13 cellular contexts compared by ENCODE assay signal in the genomic region with DNA sequence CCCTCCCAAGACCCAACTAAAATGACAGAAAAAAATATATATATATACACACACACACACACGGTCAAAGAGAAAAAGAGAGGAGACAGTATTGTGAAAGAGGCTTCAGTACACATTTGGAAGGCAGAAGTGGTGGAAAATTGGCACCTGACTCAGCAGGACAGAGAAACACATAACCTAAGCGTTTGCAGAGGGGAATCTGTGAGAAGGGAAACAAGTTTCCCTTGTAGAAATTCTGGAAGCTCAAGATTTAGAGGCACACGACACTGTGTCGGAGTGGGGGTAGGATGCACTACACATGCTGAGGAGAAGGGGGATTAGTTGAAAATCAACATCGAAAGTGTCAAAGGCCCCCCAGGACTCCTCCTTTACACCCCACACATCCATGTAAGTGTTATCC. TPM values are rescaled to one million over a fixed set of nuclear protein-coding genes. Genes with fewer than 3 reads are reported as not detected.
A peak's percentile ranks its signal among the peaks of the same experiment; 100 is the strongest.
DNase-seq lines count a peak whose midpoint lies in the region; ATAC-seq and TF ChIP-seq lines count a peak whose summit lies in the region.
"Had no signal": no experiment of that assay in that cellular context is flagged by ENCODE, and none has a peak within 500 bp of the region (broad histone marks: within the 10 kb centered on the region; RNA-seq: fewer than 3 reads in every experiment).

No MANE protein-coding gene starts in this region.

- H3K79me2 ChIP-seq in PC-9 (ENCODE audit: low read depth): peaks cover 66% of the 10 kb centered on the region

- peaks cover 56% of the 10 kb centered on the region for H3F3A ChIP-seq in PC-9 (ENCODE audit: insufficient read depth, low read depth)

- H3K27ac ChIP-seq in PC-9 (peak overlapping the region; percentile 92), epithelial cell of prostate (peak overlapping the region; percentile 61), neutrophil (peak overlapping the region; percentile 37)
- H3K27ac ChIP-seq: esophagus muscularis mucosa, SK-N-MC had no signal

- H3K4me3 ChIP-seq in PC-9 (peak overlapping the region; percentile 37; the same call in 1 of the 2 replicates), neutrophil (ENCODE audit: low read depth in 1 of 2, low read length in 1 of 2) (no peak overlapping the region)
- H3K4me3 ChIP-seq: esophagus muscularis mucosa, SK-N-MC had no signal

- TF ChIP-seq CTCF in PC-9 (conservative IDR thresholded peaks at IDR 0.05) (no peak), neutrophil (IDR thresholded peaks at IDR 0.05) (no peak)

- DNase-seq in EL (peak; percentile 42), PC-9 (peak; percentile 69 to 90), epithelial cell of prostate (ENCODE audit: low read depth, low spot score) (no peak), NOMO-1 treated with dmso at 0.1 percent for 144 hours (lab: John Stamatoyannopoulos, UW; ENCODE audit: unreplicated experiment) (no peak)
- DNase-seq in activated naive CD4-positive, alpha-beta T cell treated with anti-CD3 and anti-CD28 coated beads, Interleukin-2, amount 50 U/mL, for 16 hours: no peak
- DNase-seq in activated T-cell treated with anti-CD3 and anti-CD28 coated beads, Interleukin-2, amount 50 U/mL, for 48 hours: no peak
- DNase-seq: activated naive CD8-positive, alpha-beta T cell treated with anti-CD3 and anti-CD28 coated beads, Interleukin-2, amount 50 U/mL, for 24 hours; CD4-positive, alpha-beta memory T cell; NCI-H446 had no signal

- POLR2A ChIA-PET in PC-9 (lab: Charles Lee; ENCODE audit: unreplicated experiment): interaction anchor here (0.6 to 1.1 kb wide), 4 partner anchors 48 to 239 kb away, joined by 3 to 17 read pairs (median 6); no protein-coding TSS in a partner anchor

- 0 out of 2 replicates have a peak overlapping the region, but pooled peaks have one; percentile 49 for H2AFZ ChIP-seq in PC-9

- H4K20me1 ChIP-seq in PC-9 (ENCODE audit: insufficient read depth): no peaks in the 10 kb centered on the region

- intact Hi-C loops in PC-9 (cut with micrococcal nuclease; ENCODE audit: unreplicated experiment): loop anchor here (1.0 to 10.0 kb wide), 5 partner anchors 52 to 258 kb away; no protein-coding TSS in a partner anchor

- H3K4me1 ChIP-seq in PC-9 (replicated peaks; ENCODE audit: insufficient read depth) (peaks cover 82% of the 10 kb centered on the region), neutrophil (ENCODE audit: control insufficient read depth in 1 of 2, insufficient read depth in 1 of 2, low read depth in 1 of 2, low read length in 1 of 2) (no peaks in the 10 kb centered on the region)

- no peaks in the 10 kb centered on the region for H3K27me3 ChIP-seq in PC-9 (ENCODE audit: insufficient read depth, low read depth)
- H3K27me3 ChIP-seq in neutrophil: no peaks in the 10 kb centered on the region
- H3K27me3 ChIP-seq: esophagus muscularis mucosa had no signal

- H3K9me2 ChIP-seq in PC-9 (ENCODE audit: insufficient read depth): no peaks in the 10 kb centered on the region

- H3K9me3 ChIP-seq in PC-9 (ENCODE audit: insufficient read depth, low read depth) (no peaks in the 10 kb centered on the region), neutrophil (no peaks in the 10 kb centered on the region)
- H3K9me3 ChIP-seq: esophagus muscularis mucosa had no signal

- H3K36me3 ChIP-seq in PC-9 (ENCODE audit: low read depth) (no peaks in the 10 kb centered on the region; the same call in 1 of the 2 replicates), neutrophil (peaks cover 25% of the 10 kb centered on the region)

- peak overlapping the region; percentile 74 for H3K4me2 ChIP-seq in PC-9

- BruUV-seq in PC-9 (replicated peaks; lab: Mats Ljungman, UMichigan): TSS peak; percentile 47

- ATAC-seq in GM18520 (IDR thresholded peaks at IDR 0.05; ENCODE audit: unreplicated experiment): no peak
- ATAC-seq: activated naive CD8-positive, alpha-beta T cell treated with anti-CD3 and anti-CD28 coated beads, Interleukin-2, amount 50 U/mL, for 24 hours had no signal

- CTCF ChIA-PET in PC-9 (lab: Charles Lee): interaction anchor here (1.0 kb wide), 1 partner anchor 183 kb away, joined by 3 read pairs; no protein-coding TSS in a partner anchor

RNA-seq across cellular contexts. Expression of a gene that starts 53.1 kb away (rescaled TPM):
- 78.6 and 113 TPM in 2 replicates for total RNA-seq in PC-9 (2021)

Comparison
In these comparisons a context has a peak if more than half of its experiments do, and no peak if none do; other contexts are left out.
1. DNase-seq: peak in EL (single experiment) and PC-9 (2 of 2); none in epithelial cell of prostate (single experiment), activated naive CD4-positive, alpha-beta T cell treated with anti-CD3 and anti-CD28 coated beads, Interleukin-2, amount 50 U/mL, for 16 hours (single experiment), NOMO-1 treated with dmso at 0.1 percent for 144 hours (single experiment) and activated T-cell treated with anti-CD3 and anti-CD28 coated beads, Interleukin-2, amount 50 U/mL, for 48 hours (0 of 2).
2. H3K27ac ChIP-seq: peak in every context shown above with its lines; median percentile 92 in PC-9; 61 in epithelial cell of prostate; 37 in neutrophil.